8 cellular contexts compared by ENCODE assay signal in the genomic region with DNA sequence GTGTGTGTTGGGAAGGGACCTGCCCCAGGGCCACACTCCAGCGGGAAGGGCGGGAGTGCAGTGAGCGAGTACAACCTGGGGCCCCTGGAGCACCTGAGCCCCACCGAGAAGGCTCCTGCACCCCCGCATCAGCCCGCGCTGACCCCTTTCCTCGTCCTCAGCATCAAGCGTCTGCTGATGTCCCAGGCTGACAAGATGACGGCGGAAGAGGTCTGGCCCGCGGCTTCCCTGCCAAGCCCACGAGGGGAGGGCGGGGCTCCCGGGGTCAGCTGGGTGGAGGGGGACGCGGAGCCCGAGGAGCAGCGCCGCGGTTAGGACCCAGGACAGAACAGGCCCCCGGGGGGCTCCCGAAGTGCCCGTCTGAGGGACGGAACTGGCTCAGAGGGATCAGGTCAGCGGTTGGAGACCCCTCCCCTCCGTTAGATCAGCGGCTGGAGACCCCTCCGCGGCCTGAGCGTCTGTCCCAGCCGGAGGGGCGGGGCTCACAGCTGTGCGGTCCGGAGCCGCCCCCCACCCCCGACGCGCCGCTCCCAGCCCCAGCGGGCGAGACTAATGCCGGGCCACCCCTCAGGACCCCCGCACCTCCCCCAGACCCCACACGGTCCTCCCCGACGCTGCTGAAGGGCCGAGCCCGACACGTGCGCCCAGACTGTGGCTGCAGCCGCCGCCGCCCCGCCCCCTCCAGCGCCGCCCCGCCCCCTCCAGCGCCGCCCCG. TPM values are rescaled to one million over a fixed set of nuclear protein-coding genes. Genes with fewer than 3 reads are reported as not detected.
DNase-seq lines count a peak whose midpoint lies in the region; ATAC-seq, FAIRE-seq and TF ChIP-seq lines count a peak whose summit lies in the region.

No MANE protein-coding gene starts in this region.

- POLR2A ChIA-PET in A549 (lab: Yijun Ruan, JAX): no interaction called here

- peak overlapping the region; percentile 95 for H3K4me2 ChIP-seq in A549

- TF ChIP-seq RAD21 in A549 (conservative IDR thresholded peaks at IDR 0.05 in 1 of 2, IDR thresholded peaks at IDR 0.05 in 1 of 2): no peak

- 53% methylated on average over 3 of the region's 62 CpGs for WGBS in A549 (ENCODE audit: missing lambda C conversion rate)
- 24% methylated on average over 62 of the region's 62 CpGs for WGBS in thymus

- no peaks in the 10 kb centered on the region for H3K36me3 ChIP-seq in lower lobe of right lung
- H3K36me3 ChIP-seq in thymus (ENCODE audit: control insufficient read depth, insufficient read depth): no peaks in the 10 kb centered on the region

- no peaks in the 10 kb centered on the region for H3K9me3 ChIP-seq in A549
- H3K9me3 ChIP-seq in lower lobe of right lung: no peaks in the 10 kb centered on the region
- H3K9me3 ChIP-seq in thymus (ENCODE audit: control insufficient read depth): no peaks in the 10 kb centered on the region

- H3K4me3 ChIP-seq in A549 (peak overlapping the region; percentile 53), choroid plexus epithelial cell (ENCODE audit: low read depth, low read length) (peak overlapping the region; percentile 49), lower lobe of right lung (peak overlapping the region; percentile 67), thymus (ENCODE audit: low read length) (peak overlapping the region; percentile 29)

- no peak for TF ChIP-seq CTCF in A549 (IDR thresholded peaks at IDR 0.05)
- TF ChIP-seq CTCF in GM20000 (IDR thresholded peaks at IDR 0.05; ENCODE audit: extremely low read depth, missing control alignments): no peak
- no peak for TF ChIP-seq CTCF in choroid plexus epithelial cell (conservative IDR thresholded peaks at IDR 0.05; ENCODE audit: low read depth, low read length)
- TF ChIP-seq CTCF in lower lobe of right lung (IDR thresholded peaks at IDR 0.05): no peak

- H3K27me3 ChIP-seq in lower lobe of right lung (ENCODE audit: low read depth) (no peaks in the 10 kb centered on the region), thymus (ENCODE audit: control insufficient read depth, insufficient read depth) (peaks cover 3% of the 10 kb centered on the region)

- FAIRE-seq in A549 (lab: Jason Lieb, UNC): no peak

- DNase-seq in A549 (ENCODE audit: low read depth in 1 of 2, low spot score in 1 of 2): peak in 1 of 2 experiments; percentile 24
- peak; percentile 89 for DNase-seq in GM20000 (ENCODE audit: low spot score)
- peak in 3 of 5 experiments; percentile 36 to 69 (median 57) for DNase-seq in T-helper 2 cell
- peak; percentile 44 for DNase-seq in choroid plexus epithelial cell (ENCODE audit: low read depth)
- peak; percentile 81 for DNase-seq in lower lobe of right lung
- no peak for DNase-seq in NCI-H510A treated with DMSO at 0.1 percent for 48 hours (lab: John Stamatoyannopoulos, UW)

- intact Hi-C loops in lower lobe of right lung (cut with DNase I): no loop called here

- TF ChIP-seq POLR2A in A549 (IDR thresholded peaks at IDR 0.05; ENCODE audit: low read length): no peak

- ATAC-seq in A549: peak; percentile 14 to 46; a peak in 3 of 6 replicates
- ATAC-seq in lower lobe of right lung: peak; percentile 53 to 65
- ATAC-seq in GM18867 (IDR thresholded peaks at IDR 0.05; ENCODE audit: unreplicated experiment): no peak

- TF ChIP-seq EP300 in A549 (IDR thresholded peaks at IDR 0.05): no peak

- CTCF ChIA-PET in A549 (lab: Yijun Ruan, JAX): no interaction called here

- H3K4me1 ChIP-seq in A549 (peaks cover 12% of the 10 kb centered on the region; the same call in 1 of the 3 replicates), lower lobe of right lung (peaks cover 26% of the 10 kb centered on the region), thymus (ENCODE audit: control insufficient read depth, insufficient read depth, low read length) (peaks cover 3% of the 10 kb centered on the region)

- H3K27ac ChIP-seq in A549: peak overlapping the region; percentile 75 to 95
- peak overlapping the region; percentile 41 for H3K27ac ChIP-seq in lower lobe of right lung
- no peak overlapping the region for H3K27ac ChIP-seq in thymus (ENCODE audit: low read depth)

TF ChIP-seq in A549, 52 proteins besides CTCF, POLR2A, EP300 and RAD21:
- TF ChIP-seq JUN (IDR thresholded peaks at IDR 0.05): peak in 1 of 2 experiments; percentile 6; a peak in 1 of 5 replicates
- no peak for TF ChIP-seq MAFK (IDR thresholded peaks at IDR 0.05; ENCODE audit: partially characterized antibody)

RNA-seq across cellular contexts. Expression of a gene that starts 6.7 kb away (rescaled TPM):
- 7.6 and 8.0 TPM in 2 replicates for polyA plus RNA-seq in A549 (2011; rRNA removed)
- 5.4 and 5.5 TPM in 2 replicates for polyA plus RNA-seq in A549 (2012; cell fraction: cytosol; rRNA removed)
- 13.0 and 14.0 TPM in 2 replicates for polyA plus RNA-seq in A549 (2012; cell fraction: nucleus; rRNA removed)
- polyA plus RNA-seq in A549 (2017; fragmentation: RNase III; extraction: RNeasy Plus Mini Kit Qiagen cat#74134 plus additional on column Dnase treatment): 8.3 to 9.4 TPM (median 8.9 TPM) in 3 replicates
- 5.8 and 6.3 TPM in 2 replicates for polyA minus RNA-seq in A549 (2011; rRNA and poly(A)+ RNA removed)
- 9.7 TPM for total RNA-seq in lower lobe of right lung
- 32.9 TPM for polyA plus RNA-seq in thymus

RNA-seq across cellular contexts. Expression of a gene that starts 7.0 kb away (rescaled TPM):
- polyA plus RNA-seq in A549 (2011; rRNA removed) (198 and 214 TPM in 2 replicates), A549 (2017; fragmentation: RNase III; extraction: RNeasy Plus Mini Kit Qiagen cat#74134 plus additional on column Dnase treatment) (659 to 715 TPM (median 660 TPM) in 3 replicates), thymus (492 TPM)
- 517 and 900 TPM in 2 replicates for polyA plus RNA-seq in A549 (2012; cell fraction: cytosol; rRNA removed)
- 110 and 175 TPM in 2 replicates for polyA plus RNA-seq in A549 (2012; cell fraction: nucleus; rRNA removed)
- polyA minus RNA-seq in A549 (2011; rRNA and poly(A)+ RNA removed): 36.7 and 45.7 TPM in 2 replicates
- total RNA-seq in lower lobe of right lung: 173 TPM

RNA-seq across cellular contexts. Expression of a gene that starts 7.9 kb away (rescaled TPM):
- polyA plus RNA-seq in A549 (2011; rRNA removed): 0.05 TPM in 1 of 2 replicates, not detected in the other
- polyA plus RNA-seq in A549 (2012; cell fraction: cytosol; rRNA removed): 0.07 and 0.14 TPM in 2 replicates
- polyA plus RNA-seq in A549 (2012; cell fraction: nucleus; rRNA removed): 0.54 and 0.67 TPM in 2 replicates
- 0.09 to 0.12 TPM (median 0.11 TPM) in 3 replicates for polyA plus RNA-seq in A549 (2017; fragmentation: RNase III; extraction: RNeasy Plus Mini Kit Qiagen cat#74134 plus additional on column Dnase treatment)
- polyA minus RNA-seq in A549 (2011; rRNA and poly(A)+ RNA removed): not detected in 2 replicates
- 31.5 TPM for total RNA-seq in lower lobe of right lung
- polyA plus RNA-seq in thymus: 4.8 TPM

RNA-seq across cellular contexts. Expression of a gene that starts 24.5 kb away (rescaled TPM):
- polyA plus RNA-seq in A549 (2011; rRNA removed) (21.0 and 21.7 TPM in 2 replicates), A549 (2017; fragmentation: RNase III; extraction: RNeasy Plus Mini Kit Qiagen cat#74134 plus additional on column Dnase treatment) (14.2 to 17.8 TPM (median 15.9 TPM) in 3 replicates), thymus (93.4 TPM)
- 27.8 and 33.5 TPM in 2 replicates for polyA plus RNA-seq in A549 (2012; cell fraction: cytosol; rRNA removed)
- polyA plus RNA-seq in A549 (2012; cell fraction: nucleus; rRNA removed): 57.6 and 61.1 TPM in 2 replicates
- polyA minus RNA-seq in A549 (2011; rRNA and poly(A)+ RNA removed): 21.3 and 30.7 TPM in 2 replicates
- total RNA-seq in lower lobe of right lung: 44.8 TPM

RNA-seq across cellular contexts. Expression of a gene that starts 55.7 kb away (rescaled TPM):
- polyA plus RNA-seq in A549 (2011; rRNA removed) (not detected in 2 replicates), A549 (2017; fragmentation: RNase III; extraction: RNeasy Plus Mini Kit Qiagen cat#74134 plus additional on column Dnase treatment) (0.03 TPM in 1 of 3 replicates, not detected in the others), thymus (7.7 TPM)
- not detected in 2 replicates for polyA plus RNA-seq in A549 (2012; cell fraction: cytosol; rRNA removed)
- polyA plus RNA-seq in A549 (2012; cell fraction: nucleus; rRNA removed): not detected in 2 replicates
- not detected in 2 replicates for polyA minus RNA-seq in A549 (2011; rRNA and poly(A)+ RNA removed)
- 5.5 TPM for total RNA-seq in lower lobe of right lung
